Comparison of ENCODE assay signal across 21 cellular contexts in genomic region chr14:104281768-104282301, GRCh38.
DNase-seq lines count a peak whose midpoint lies in the region; ATAC-seq and TF ChIP-seq lines count a peak whose summit lies in the region.
"Had no signal": no experiment of that assay in that cellular context is flagged by ENCODE, and none has a peak within 500 bp of the region (broad histone marks: within the 10 kb centered on the region; RNA-seq: fewer than 3 reads in every experiment).

No MANE protein-coding gene starts in this region.

- H3K4me2 ChIP-seq in hepatocyte, result no peak overlapping the region
- H3K4me2 ChIP-seq: smooth muscle cell had no signal

- H3K4me1 Mint-ChIP-seq in mesothelial cell of epicardium (peaks cover 12% of the 10 kb centered on the region), type B pancreatic cell (ENCODE audit: unreplicated experiment) (peaks cover 12% of the 10 kb centered on the region)
- H3K4me1 Mint-ChIP-seq: activated T-helper 17 cell treated with anti-CD3 and anti-CD28 coated beads, Interleukin-2, amount 50 U/mL, for 72 hours had no signal

- H3K9me3 Mint-ChIP-seq in mesothelial cell of epicardium (no peaks in the 10 kb centered on the region), type B pancreatic cell (no peaks in the 10 kb centered on the region)
- H3K9me3 Mint-ChIP-seq: activated T-helper 17 cell treated with anti-CD3 and anti-CD28 coated beads, Interleukin-2, amount 50 U/mL, for 72 hours had no signal

- H3K36me3 ChIP-seq in heart left ventricle (no peaks in the 10 kb centered on the region), hepatocyte (replicated peaks; ENCODE audit: insufficient read depth, low read depth) (no peaks in the 10 kb centered on the region)
- H3K36me3 ChIP-seq: SJSA1 had no signal

- H3K27me3 Mint-ChIP-seq in mesothelial cell of epicardium (ENCODE audit: low read depth) (peaks cover 17% of the 10 kb centered on the region), type B pancreatic cell (peaks cover 13% of the 10 kb centered on the region)

- H3K4me3 ChIP-seq in heart left ventricle, result no peak overlapping the region
- no peak overlapping the region for H3K4me3 ChIP-seq in hepatocyte
- H3K4me3 ChIP-seq: SJSA1, smooth muscle cell had no signal

- no peaks in the 10 kb centered on the region for H3K9me3 ChIP-seq in heart left ventricle
- no peaks in the 10 kb centered on the region for H3K9me3 ChIP-seq in hepatocyte (ENCODE audit: low read depth)
- H3K9me3 ChIP-seq: SJSA1 had no signal

- H3K27ac Mint-ChIP-seq in mesothelial cell of epicardium (no peak overlapping the region), type B pancreatic cell (no peak overlapping the region)
- H3K27ac Mint-ChIP-seq: activated T-helper 17 cell treated with anti-CD3 and anti-CD28 coated beads, Interleukin-2, amount 50 U/mL, for 72 hours; T-helper 17 cell had no signal

- H3K9me2 ChIP-seq in hepatocyte (replicated peaks; ENCODE audit: insufficient read depth), result no peaks in the 10 kb centered on the region

- H3K36me3 Mint-ChIP-seq in mesothelial cell of epicardium (no peaks in the 10 kb centered on the region), type B pancreatic cell (no peaks in the 10 kb centered on the region)

- intact Hi-C loops in heart left ventricle (cut with DNase I), result no loop called here

- no peak for ATAC-seq in heart left ventricle
- ATAC-seq in HG03095 (IDR thresholded peaks at IDR 0.05; ENCODE audit: unreplicated experiment), result no peak
- ATAC-seq: activated T-helper 17 cell treated with anti-CD3 and anti-CD28 coated beads, Interleukin-2, amount 50 U/mL, for 72 hours; T-helper 17 cell had no signal

- no peak overlapping the region for H3K4me3 Mint-ChIP-seq in mesothelial cell of epicardium
- no peak overlapping the region for H3K4me3 Mint-ChIP-seq in type B pancreatic cell
- H3K4me3 Mint-ChIP-seq: activated T-helper 17 cell treated with anti-CD3 and anti-CD28 coated beads, Interleukin-2, amount 50 U/mL, for 72 hours; T-helper 17 cell had no signal

- H3K4me1 ChIP-seq in heart left ventricle, result no peaks in the 10 kb centered on the region
- H3K4me1 ChIP-seq in hepatocyte (ENCODE audit: insufficient read depth), result peaks cover 12% of the 10 kb centered on the region
- H3K4me1 ChIP-seq: parathyroid adenoma, SJSA1 had no signal

- TF ChIP-seq CTCF in heart left ventricle (IDR thresholded peaks at IDR 0.05) (no peak), mesothelial cell of epicardium (IDR thresholded peaks at IDR 0.05; ENCODE audit: unreplicated experiment) (no peak), type B pancreatic cell (conservative IDR thresholded peaks at IDR 0.05) (no peak), hepatocyte (IDR thresholded peaks at IDR 0.05; ENCODE audit: poor library complexity) (no peak)

- H3K79me2 ChIP-seq in hepatocyte, result no peaks in the 10 kb centered on the region
- H3K79me2 ChIP-seq: parathyroid adenoma had no signal

- H2AFZ ChIP-seq in hepatocyte, result no peak overlapping the region
- H2AFZ ChIP-seq: parathyroid adenoma had no signal

- no peak overlapping the region for H3K27ac ChIP-seq in heart left ventricle
- H3K27ac ChIP-seq in hepatocyte, result no peak overlapping the region
- H3K27ac ChIP-seq: C4-2B, parathyroid adenoma, SJSA1 had no signal

- WGBS in heart left ventricle, 4 donors, result 89 to 95% (median 93%) methylated on average over 7 to 11 of the region's 11 CpGs
- WGBS in hepatocyte (ENCODE audit: low lambda C conversion rate, missing lambda C conversion rate), result 92% methylated on average over 11 of the region's 11 CpGs

- H4K20me1 ChIP-seq in hepatocyte (ENCODE audit: insufficient read depth, poor library complexity, severe bottlenecking), result no peaks in the 10 kb centered on the region

- H3K27me3 ChIP-seq in heart left ventricle (peaks cover 0 to 4% (median 0%) of the 10 kb centered on the region in 9 donors), hepatocyte (no peaks in the 10 kb centered on the region)
- H3K27me3 ChIP-seq: SJSA1 had no signal

- TF ChIP-seq POLR2A in heart left ventricle (IDR thresholded peaks at IDR 0.05), result no peak

- peak; percentile 50 for DNase-seq in activated effector memory CD4-positive, alpha-beta T cell treated with anti-CD3 and anti-CD28 coated beads, Interleukin-2, amount 50 U/mL, for 16 hours
- DNase-seq in activated effector memory CD4-positive, alpha-beta T cell treated with Interleukin-2 at 50 U/mL for 16 hours, result no peak
- peak in 4 of 5 donors; percentile 8 to 49 (median 16) for DNase-seq in heart left ventricle
- peak; percentile 12 to 36 for DNase-seq in mesothelial cell of epicardium (ENCODE audit: low spot score in 2 of 2, unreplicated experiment in 2 of 2)
- peak; percentile 65 for DNase-seq in type B pancreatic cell (ENCODE audit: extremely low spot score, unreplicated experiment)
- no peak for DNase-seq in GM19238 (ENCODE audit: insufficient read length, low spot score)
- no peak for DNase-seq in hepatocyte (ENCODE audit: low spot score)
- DNase-seq: anterior cingulate cortex, cerebellar nuclear complex, GF-D8, hippocampal formation, Kasumi-1, NCI-H1417, OCI-M1 had no signal

Comparison
In these comparisons a context has a peak if more than half of its experiments do, and no peak if none do; other contexts are left out.
1. DNase-seq: peak in activated effector memory CD4-positive, alpha-beta T cell treated with anti-CD3 and anti-CD28 coated beads, Interleukin-2, amount 50 U/mL, for 16 hours (single experiment), heart left ventricle (4 of 5), mesothelial cell of epicardium (2 of 2) and type B pancreatic cell (single experiment); none in activated effector memory CD4-positive, alpha-beta T cell treated with Interleukin-2 at 50 U/mL for 16 hours (single experiment), GM19238 (single experiment) and hepatocyte (single experiment).